Comparison of ENCODE assay signal across 12 cellular contexts in genomic region chr5:181164076-181164952, GRCh38. TPM values are rescaled to one million over a fixed set of nuclear protein-coding genes. Genes with fewer than 3 reads are reported as not detected.
DNase-seq lines count a peak whose midpoint lies in the region; ATAC-seq and TF ChIP-seq lines count a peak whose summit lies in the region.
"Had no signal": no experiment of that assay in that cellular context is flagged by ENCODE, and none has a peak within 500 bp of the region (broad histone marks: within the 10 kb centered on the region; RNA-seq: fewer than 3 reads in every experiment).

No MANE protein-coding gene starts in this region.

- no peak overlapping the region for H3K27ac ChIP-seq in endodermal cell (ENCODE audit: low read depth, low read length)

- peaks cover 47% of the 10 kb centered on the region for H3K27me3 Mint-ChIP-seq in endodermal cell (ENCODE audit: insufficient read depth)

- no peaks in the 10 kb centered on the region for H3K36me3 Mint-ChIP-seq in endodermal cell (ENCODE audit: low read depth)

- H3K27ac Mint-ChIP-seq in endodermal cell, result no peak overlapping the region

- no peak overlapping the region for H3K9ac ChIP-seq in endodermal cell (ENCODE audit: extremely low read depth, low read length, poor library complexity, severe bottlenecking)

- ATAC-seq in activated CD4-positive, CD25-positive, alpha-beta regulatory T cell treated with anti-CD3 and anti-CD28 coated beads, Interleukin-2, amount 50 U/mL, for 24 hours, result no peak
- ATAC-seq in HG02623 (IDR thresholded peaks at IDR 0.05; ENCODE audit: unreplicated experiment), result no peak

- H3K4me3 Mint-ChIP-seq in endodermal cell, result peak overlapping the region; percentile 66

- no peak for TF ChIP-seq CTCF in endodermal cell (conservative IDR thresholded peaks at IDR 0.05)

- H3K9me3 ChIP-seq in endodermal cell (ENCODE audit: control insufficient read depth, low read length), result no peaks in the 10 kb centered on the region

- H3K4me1 ChIP-seq in endodermal cell (ENCODE audit: control insufficient read depth, insufficient read depth, low read length), result no peaks in the 10 kb centered on the region

- peaks cover 17% of the 10 kb centered on the region for H3K4me1 Mint-ChIP-seq in endodermal cell

- peak; percentile 48 for DNase-seq in activated CD4-positive, CD25-positive, alpha-beta regulatory T cell treated with anti-CD3 and anti-CD28 coated beads, Interleukin-2, amount 50 U/mL, for 72 hours
- DNase-seq in OCI-M1 (lab: John Stamatoyannopoulos, UW) (peak; percentile 85), endodermal cell (peak; percentile 60), D341Med (ENCODE audit: low spot score) (no peak), anterior cingulate cortex (lab: John Stamatoyannopoulos, UW) (no peak)
- peak; percentile 62 for DNase-seq in stimulated activated CD4-positive, alpha-beta T cell treated with anti-CD3 and anti-CD28 coated beads, Interleukin-1b, Interleukin-23, amount 100 ng/mL, for 48 hours
- DNase-seq: NCI-H1694; stimulated activated naive CD4-positive, alpha-beta T cell treated with Interleukin-2 at 50 U/mL for 16 hours had no signal

- no peaks in the 10 kb centered on the region for H3K9me3 Mint-ChIP-seq in endodermal cell

- H3K4me3 ChIP-seq in endodermal cell (ENCODE audit: low read length), result peak overlapping the region; percentile 75

- H3K36me3 ChIP-seq in endodermal cell (ENCODE audit: control insufficient read depth, insufficient read depth, low read length), result no peaks in the 10 kb centered on the region

- WGBS in endodermal cell (ENCODE audit: insufficient coverage in 1 of 2, insufficient read length in 1 of 2), 2 experiments, result 71 to 72% methylated on average over 27 to 48 of the region's 52 CpGs

- peaks cover 24% of the 10 kb centered on the region for H3K27me3 ChIP-seq in endodermal cell (ENCODE audit: control insufficient read depth, insufficient read depth, low read length, poor library complexity, severe bottlenecking)

RNA-seq across cellular contexts. Expression of gene OR2V2, which starts 16.9 kb away (rescaled TPM):
- not detected for total RNA-seq in endodermal cell
- not detected for polyA plus RNA-seq in endodermal cell (2013, experiment 1 of 2)
- not detected for polyA plus RNA-seq in endodermal cell (2013, experiment 2 of 2)
- total RNA-seq: cardiac septum, pulmonary artery endothelial cell had no signal

RNA-seq across cellular contexts. Expression of gene OR2V1, which starts 33.3 kb away (rescaled TPM):
- not detected for total RNA-seq in endodermal cell
- not detected for polyA plus RNA-seq in endodermal cell (2013, experiment 1 of 2)
- polyA plus RNA-seq in endodermal cell (2013, experiment 2 of 2), result not detected
- total RNA-seq: cardiac septum, pulmonary artery endothelial cell had no signal

RNA-seq across cellular contexts. Expression of gene TRIM7, which starts 40.7 kb away (rescaled TPM):
- total RNA-seq in endodermal cell, result not detected
- polyA plus RNA-seq in endodermal cell (2013, experiment 1 of 2), result 0.21 TPM
- 0.29 TPM for polyA plus RNA-seq in endodermal cell (2013, experiment 2 of 2)

RNA-seq across cellular contexts. Expression of gene TRIM41, which starts 58.8 kb away (rescaled TPM):
- total RNA-seq in endodermal cell, result 10 to 100 TPM; 37.5 to 41.7 TPM
- 29.1 TPM for polyA plus RNA-seq in endodermal cell (2013, experiment 1 of 2)
- polyA plus RNA-seq in endodermal cell (2013, experiment 2 of 2), result 23.7 TPM

Comparison
In these comparisons a context has a peak if more than half of its experiments do, and no peak if none do; other contexts are left out.
1. DNase-seq: peak in activated CD4-positive, CD25-positive, alpha-beta regulatory T cell treated with anti-CD3 and anti-CD28 coated beads, Interleukin-2, amount 50 U/mL, for 72 hours (single experiment), OCI-M1 (single experiment), endodermal cell (single experiment) and stimulated activated CD4-positive, alpha-beta T cell treated with anti-CD3 and anti-CD28 coated beads, Interleukin-1b, Interleukin-23, amount 100 ng/mL, for 48 hours (single experiment); none in D341Med (single experiment) and anterior cingulate cortex (0 of 58).